In genomic region chr4:108168213-108168671, GRCh38 we compare ENCODE assay signal across 8 cellular contexts. TPM values are rescaled to one million over a fixed set of nuclear protein-coding genes. Genes with fewer than 3 reads are reported as not detected.
DNase-seq lines count a peak whose midpoint lies in the region; ATAC-seq and TF ChIP-seq lines count a peak whose summit lies in the region.

No MANE protein-coding gene starts in this region.

- no peaks in the 10 kb centered on the region for H3K36me3 ChIP-seq in tibial nerve

- H3K4me3 ChIP-seq in AG10803 (ENCODE audit: low read length) (peak overlapping the region; percentile 59), HFF-Myc (replicated peaks; ENCODE audit: low read depth, low read length) (peak overlapping the region; percentile 40), tibial nerve (peak overlapping the region; percentile 42 to 76 (median 54))

- peaks cover 0 to 52% (median 20%) of the 10 kb centered on the region in 4 donors for H3K4me1 ChIP-seq in tibial nerve

- peaks cover 3 to 72% of the 10 kb centered on the region in 2 donors for H3K27me3 ChIP-seq in tibial nerve

- no peaks in the 10 kb centered on the region for H3K9me3 ChIP-seq in tibial nerve

- WGBS in tibial nerve, 2 donors: 0% methylated on average over 24 of the region's 24 CpGs

- no peak for ATAC-seq in activated naive CD4-positive, alpha-beta T cell treated with anti-CD3 and anti-CD28 coated beads, Interleukin-2, amount 50 U/mL, for 72 hours
- no peak for ATAC-seq in esophagus mucosa
- no peak for ATAC-seq in GM21360 (IDR thresholded peaks at IDR 0.05; ENCODE audit: unreplicated experiment)

- H3K36me3 Mint-ChIP-seq in activated naive CD4-positive, alpha-beta T cell treated with anti-CD3 and anti-CD28 coated beads, Interleukin-2, amount 50 U/mL, for 72 hours: peaks cover 43 to 47% of the 10 kb centered on the region in 2 donors

- TF ChIP-seq CTCF in AG10803 (conservative IDR thresholded peaks at IDR 0.05; ENCODE audit: low read length): no peak
- no peak for TF ChIP-seq CTCF in HFF-Myc (IDR thresholded peaks at IDR 0.05; ENCODE audit: low read depth, low read length, missing control alignments)
- TF ChIP-seq CTCF in tibial nerve (IDR thresholded peaks at IDR 0.05): no peak

- H3K27ac Mint-ChIP-seq in activated naive CD4-positive, alpha-beta T cell treated with anti-CD3 and anti-CD28 coated beads, Interleukin-2, amount 50 U/mL, for 72 hours: peak overlapping the region; percentile 95 to 98

- TF ChIP-seq EP300 in tibial nerve (IDR thresholded peaks at IDR 0.05): no peak

- no peak for DNase-seq in AG10803 (ENCODE audit: low read depth)
- DNase-seq in HFF-Myc (ENCODE audit: extremely low read depth, low read depth): no peak
- DNase-seq in activated naive CD4-positive, alpha-beta T cell treated with anti-CD3 and anti-CD28 coated beads, Interleukin-2, amount 50 U/mL, for 72 hours (ENCODE audit: low spot score in 2 of 2): peak in 1 of 2 donors; percentile 38
- DNase-seq in kidney tubule cell (ENCODE audit: low spot score): peak; percentile 13
- DNase-seq in tibial nerve (ENCODE audit: low spot score in 2 of 2): no peak
- no peak for DNase-seq in NCI-H526 (lab: John Stamatoyannopoulos, UW)

- H3K9me3 Mint-ChIP-seq in activated naive CD4-positive, alpha-beta T cell treated with anti-CD3 and anti-CD28 coated beads, Interleukin-2, amount 50 U/mL, for 72 hours: no peaks in the 10 kb centered on the region

- H3K27ac ChIP-seq in tibial nerve: peak overlapping the region in 2 of 4 donors; percentile 56 to 78

- no peak for TF ChIP-seq POLR2A in tibial nerve (IDR thresholded peaks at IDR 0.05)

RNA-seq across cellular contexts. Expression of gene LEF1, which starts 0.5 kb away (rescaled TPM):
- total RNA-seq in activated naive CD4-positive, alpha-beta T cell treated with anti-CD3 and anti-CD28 coated beads, Interleukin-2, amount 50 U/mL, for 72 hours: 100 to 1,000 TPM; 205 to 291 TPM
- 10 to 100 TPM in 1 of 4 donors, 1 to 10 TPM in 3; 1.9 to 11.7 (median 8.3) TPM for total RNA-seq in tibial nerve
- 10.0 TPM for total RNA-seq in esophagus mucosa

Comparison
In these comparisons a context has a peak if more than half of its experiments do, and no peak if none do; other contexts are left out.
1. RNA of gene LEF1, which starts 0.5 kb away (total RNA-seq): 205 to 291 TPM in activated naive CD4-positive, alpha-beta T cell treated with anti-CD3 and anti-CD28 coated beads, Interleukin-2, amount 50 U/mL, for 72 hours; 10.0 TPM in esophagus mucosa (single experiment) and 1.9 to 11.7 TPM in tibial nerve; every median in the first group is over 10 times any median in the second.
2. Peak in every context shown above with its lines, with median percentiles within 50 percentile points of each other: H3K4me3 ChIP-seq.